Comparison of ENCODE assay signal across 19 cellular contexts in genomic region chr6:134995536-134995935, GRCh38. TPM values are rescaled to one million over a fixed set of nuclear protein-coding genes. Genes with fewer than 3 reads are reported as not detected.
DNase-seq lines count a peak whose midpoint lies in the region; ATAC-seq, FAIRE-seq and TF ChIP-seq lines count a peak whose summit lies in the region.
"Had no signal": no experiment of that assay in that cellular context is flagged by ENCODE, and none has a peak within 500 bp of the region (broad histone marks: within the 10 kb centered on the region; RNA-seq: fewer than 3 reads in every experiment).

No MANE protein-coding gene starts in this region.

- no peaks in the 10 kb centered on the region for H3K9me2 ChIP-seq in GM23338 (ENCODE audit: insufficient read depth)

- H3K27me3 ChIP-seq in HepG2 (ENCODE audit: control insufficient read depth in 1 of 2, insufficient read depth in 2 of 2, low read length in 2 of 2): no peaks in the 10 kb centered on the region
- no peaks in the 10 kb centered on the region for H3K27me3 ChIP-seq in right lobe of liver
- H3K27me3 ChIP-seq in GM23338 (ENCODE audit: insufficient read depth): no peaks in the 10 kb centered on the region

- H3K9me3 Mint-ChIP-seq in GM23338: no peaks in the 10 kb centered on the region
- H3K9me3 Mint-ChIP-seq: CD4-positive, alpha-beta memory T cell had no signal

- POLR2A ChIA-PET in HepG2 (lab: Yijun Ruan, JAX): no interaction called here

- DNase-seq in DMS 273 (lab: John Stamatoyannopoulos, UW; ENCODE audit: unreplicated experiment) (peak; percentile 11), DMS 273 treated with DMSO at 0.1 percent for 48 hours (lab: John Stamatoyannopoulos, UW) (no peak), HepG2 (ENCODE audit: low spot score) (no peak), right lobe of liver (no peak), lung microvascular endothelial cell (ENCODE audit: low read depth in 2 of 2) (peak; percentile 44 to 56), GM23338 (ENCODE audit: low spot score) (no peak)
- DNase-seq: Calu3; CD4-positive, alpha-beta memory T cell; DMS79; GM23248; Karpas-422; MM.1S; NCI-H1092 treated with DMSO at 0.1 percent for 48 hours; NCI-H510A treated with DMSO at 0.1 percent for 48 hours; RPMI8226; SIG-M5 had no signal

- no peaks in the 10 kb centered on the region for H3K27me3 Mint-ChIP-seq in GM23338 (ENCODE audit: insufficient read depth, low read depth, poor library complexity)
- H3K27me3 Mint-ChIP-seq: CD4-positive, alpha-beta memory T cell had no signal

- FAIRE-seq in HepG2 (lab: Jason Lieb, UNC) (peak; percentile 15), colon (lab: Jason Lieb, UNC) (peak; percentile 10)

- H3K36me3 Mint-ChIP-seq in GM23338 (ENCODE audit: low read depth): peaks cover 4% of the 10 kb centered on the region; the same call in 1 of the 3 replicates

- no peak for TF ChIP-seq RAD21 in HepG2 (CRISPR knock-in tag; IDR thresholded peaks at IDR 0.05)

- H3K4me3 Mint-ChIP-seq in GM23338: no peak overlapping the region
- H3K4me3 Mint-ChIP-seq: CD4-positive, alpha-beta memory T cell had no signal

- H3K9me3 ChIP-seq in HepG2 (ENCODE audit: low read length): no peaks in the 10 kb centered on the region
- H3K9me3 ChIP-seq in right lobe of liver: no peaks in the 10 kb centered on the region

- TF ChIP-seq CTCF in HepG2 (CRISPR knock-in tag; IDR thresholded peaks at IDR 0.05) (no peak), right lobe of liver (IDR thresholded peaks at IDR 0.05) (no peak), GM23338 (conservative IDR thresholded peaks at IDR 0.05; ENCODE audit: low read depth in 2 of 2) (no peak)

- H3F3A ChIP-seq in GM23338 (replicated peaks; ENCODE audit: low read depth): no peaks in the 10 kb centered on the region

- H3K79me2 ChIP-seq in HepG2 (ENCODE audit: insufficient read depth, low read length) (no peaks in the 10 kb centered on the region), GM23338 (replicated peaks; ENCODE audit: insufficient read depth) (no peaks in the 10 kb centered on the region)

- H3K36me3 ChIP-seq in HepG2 (replicated peaks in 1 of 2; ENCODE audit: control insufficient read depth in 1 of 2, insufficient read depth in 2 of 2, low read length in 2 of 2): peaks cover 6 to 32% of the 10 kb centered on the region in 2 experiments
- H3K36me3 ChIP-seq in right lobe of liver: peaks cover 0 to 29% (median 2%) of the 10 kb centered on the region in 4 donors
- H3K36me3 ChIP-seq in GM23338 (ENCODE audit: insufficient read depth): peaks cover 9% of the 10 kb centered on the region

- CTCF ChIA-PET in HepG2 (lab: Yijun Ruan, JAX; ENCODE audit: low intra/inter-chr PET ratio, low total read pairs): no interaction called here

- BruUV-seq in HepG2 (replicated peaks; lab: Mats Ljungman, UMichigan): TSS peak; percentile 22

- 95% methylated on average over 1 of the region's 1 CpG for WGBS in HepG2 (ENCODE audit: low lambda C conversion rate)
- WGBS in right lobe of liver (ENCODE audit: insufficient coverage, low coverage, low lambda C conversion rate, missing lambda C conversion rate): 91% methylated on average over 1 of the region's 1 CpG

- H3K27ac ChIP-seq in HepG2 (ENCODE audit: extremely low read length, insufficient read depth, low read length) (no peak overlapping the region), right lobe of liver (no peak overlapping the region), GM23338 (ENCODE audit: low read depth) (no peak overlapping the region)
- H3K27ac ChIP-seq: 22Rv1, GM23248 had no signal

- TF ChIP-seq EP300 in HepG2 (IDR thresholded peaks at IDR 0.05; ENCODE audit: low read depth in 2 of 2, low read length in 2 of 2) (no peak), HepG2 (CRISPR knock-in tag; IDR thresholded peaks at IDR 0.05; ENCODE audit: borderline replicate concordance) (no peak)

- H3K4me2 ChIP-seq in HepG2 (ENCODE audit: low read depth, low read length): no peak overlapping the region
- no peak overlapping the region for H3K4me2 ChIP-seq in GM23338

- intact Hi-C loops in HepG2 (cut with micrococcal nuclease; ENCODE audit: unreplicated experiment): no loop called here
- intact Hi-C loops in right lobe of liver (cut with DNase I): no loop called here

- in situ Hi-C loops in HepG2 (cut with HindIII; ENCODE audit: extremely low pct_ligation_motif_present, low pct_unique_long_range_greater_than_20kb): no loop called here

- H3K9ac ChIP-seq in HepG2 (ENCODE audit: insufficient read depth, low read depth, low read length): no peak overlapping the region
- H3K9ac ChIP-seq: GM23248 had no signal

- ATAC-seq in HepG2 (no peak), right lobe of liver (no peak), HG02870 (IDR thresholded peaks at IDR 0.05; ENCODE audit: unreplicated experiment) (no peak), GM23338 (no peak)

- H3K4me1 ChIP-seq in HepG2 (ENCODE audit: insufficient read depth, low read length): no peaks in the 10 kb centered on the region
- H3K4me1 ChIP-seq in right lobe of liver: no peaks in the 10 kb centered on the region
- 0 out of 2 replicates have a peak, but pooled peaks cover 6% of the 10 kb centered on the region for H3K4me1 ChIP-seq in GM23338 (ENCODE audit: insufficient read depth)

- no peak overlapping the region for H2AFZ ChIP-seq in HepG2 (ENCODE audit: low read length)
- H2AFZ ChIP-seq in GM23338: no peak overlapping the region
- H2AFZ ChIP-seq: GM23248 had no signal

- H3K4me3 ChIP-seq in HepG2 (replicated peaks in 1 of 3; ENCODE audit: insufficient read depth in 1 of 3, low read depth in 2 of 3, low read length in 3 of 3): no peak overlapping the region
- no peak overlapping the region for H3K4me3 ChIP-seq in right lobe of liver
- no peak overlapping the region for H3K4me3 ChIP-seq in GM23338
- H3K4me3 ChIP-seq: GM23248 had no signal

- no peaks in the 10 kb centered on the region for H4K20me1 ChIP-seq in HepG2 (ENCODE audit: insufficient read depth, low read length)
- H4K20me1 ChIP-seq in GM23338 (replicated peaks; ENCODE audit: insufficient read depth): no peaks in the 10 kb centered on the region

- H3K4me1 Mint-ChIP-seq in GM23338: peaks cover 9% of the 10 kb centered on the region; the same call in 2 of the 3 replicates

- TF ChIP-seq POLR2A in HepG2 (IDR thresholded peaks at IDR 0.05; ENCODE audit: insufficient read depth in 1 of 2, low read depth in 2 of 2, low read length in 2 of 2): no peak
- TF ChIP-seq POLR2A in right lobe of liver (IDR thresholded peaks at IDR 0.05): no peak

- H3K27ac Mint-ChIP-seq in GM23338: no peak overlapping the region

RNA-seq across cellular contexts. Expression of gene ALDH8A1, which starts 45.6 kb away (rescaled TPM):
- total RNA-seq in HepG2 (2016; rRNA removed; fragmentation: Illumina TruSeq; extraction: Trizol) (3.4 and 3.6 TPM in 2 replicates), right lobe of liver (100 to 1,000 TPM in 4 of 6 experiments, 10 to 100 TPM in 2; 91.4 to 175 (median 166) TPM), lung microvascular endothelial cell (0.20 and 0.44 TPM in 2 replicates)
- 0.20 and 0.26 TPM in 2 replicates for total RNA-seq in HepG2 (2016; cell fraction: cytosol; rRNA removed; fragmentation: Illumina TruSeq; extraction: Trizol; ENCODE audit: low read depth)
- total RNA-seq in HepG2 (2016; cell fraction: insoluble cytoplasmic fraction; rRNA removed; fragmentation: Illumina TruSeq; extraction: Trizol): 2.7 and 3.0 TPM in 2 replicates
- 0.71 and 1.0 TPM in 2 replicates for total RNA-seq in HepG2 (2016; cell fraction: membrane; rRNA removed; fragmentation: Illumina TruSeq; extraction: Trizol)
- total RNA-seq in HepG2 (2016; cell fraction: nucleus; rRNA removed; fragmentation: Illumina TruSeq; extraction: Trizol): 1.1 and 1.6 TPM in 2 replicates
- polyA plus RNA-seq in HepG2 (2011; rRNA removed) (0.68 and 1.1 TPM in 2 replicates), GM23338 (2016; fragmentation: Nextera tagmentation; extraction: Ambion mirVana) (0.12 TPM in 1 of 2 replicates, not detected in the other)
- polyA plus RNA-seq in HepG2 (2011; cell fraction: cytosol; rRNA removed): 0.32 and 0.96 TPM in 2 replicates
- 1.5 and 2.1 TPM in 2 replicates for polyA plus RNA-seq in HepG2 (2011; cell fraction: nucleus; rRNA removed)
- polyA plus RNA-seq in HepG2 (2012): 0.41 and 0.99 TPM in 2 replicates
- polyA plus RNA-seq in HepG2 (2016; cell fraction: cytosol; fragmentation: Illumina TruSeq; extraction: Trizol; ENCODE audit: low read depth): 0.14 and 0.19 TPM in 2 replicates
- polyA plus RNA-seq in HepG2 (2016; cell fraction: insoluble cytoplasmic fraction; fragmentation: Illumina TruSeq; extraction: Trizol; ENCODE audit: low read depth): 3.2 and 3.4 TPM in 2 replicates
- polyA plus RNA-seq in HepG2 (2016; cell fraction: membrane; fragmentation: Illumina TruSeq; extraction: Trizol; ENCODE audit: low read depth): 0.30 and 0.39 TPM in 2 replicates
- polyA plus RNA-seq in HepG2 (2016; cell fraction: nucleus; fragmentation: Illumina TruSeq; extraction: Trizol; ENCODE audit: insufficient read depth, low read depth): 1.4 and 1.6 TPM in 2 replicates
- 0.40 and 0.68 TPM in 2 replicates for polyA minus RNA-seq in HepG2 (2011; rRNA and poly(A)+ RNA removed; ENCODE audit: low replicate concordance)
- 0.40 TPM in 1 of 2 replicates, not detected in the other for polyA minus RNA-seq in HepG2 (2011; cell fraction: cytosol; rRNA and poly(A)+ RNA removed)
- 3.6 and 3.7 TPM in 2 replicates for polyA minus RNA-seq in HepG2 (2011; cell fraction: nucleus; rRNA and poly(A)+ RNA removed)
- not detected in 2 replicates for total RNA-seq in GM23338 (2014; rRNA removed; shearing (Covaris generic))
- total RNA-seq: GM23248 had no signal
- polyA plus RNA-seq: CD4-positive, alpha-beta memory T cell; GM23248 had no signal

RNA-seq across cellular contexts. Expression of gene HBS1L, which starts 59.1 kb away (rescaled TPM):
- total RNA-seq in HepG2 (2016; rRNA removed; fragmentation: Illumina TruSeq; extraction: Trizol) (138 and 222 TPM in 2 replicates), right lobe of liver (10 to 100 TPM; 31.8 to 47.2 (median 37.1) TPM), lung microvascular endothelial cell (60.8 and 74.8 TPM in 2 replicates)
- total RNA-seq in HepG2 (2016; cell fraction: cytosol; rRNA removed; fragmentation: Illumina TruSeq; extraction: Trizol; ENCODE audit: low read depth): 36.1 and 37.3 TPM in 2 replicates
- total RNA-seq in HepG2 (2016; cell fraction: insoluble cytoplasmic fraction; rRNA removed; fragmentation: Illumina TruSeq; extraction: Trizol): 138 and 235 TPM in 2 replicates
- 62.1 and 65.5 TPM in 2 replicates for total RNA-seq in HepG2 (2016; cell fraction: membrane; rRNA removed; fragmentation: Illumina TruSeq; extraction: Trizol)
- 87.5 and 92.8 TPM in 2 replicates for total RNA-seq in HepG2 (2016; cell fraction: nucleus; rRNA removed; fragmentation: Illumina TruSeq; extraction: Trizol)
- polyA plus RNA-seq in HepG2 (2011; rRNA removed) (33.6 and 44.1 TPM in 2 replicates), GM23338 (2016; fragmentation: Nextera tagmentation; extraction: Ambion mirVana) (53.5 and 59.9 TPM in 2 replicates)
- 19.1 and 28.9 TPM in 2 replicates for polyA plus RNA-seq in HepG2 (2011; cell fraction: cytosol; rRNA removed)
- 13.8 and 19.0 TPM in 2 replicates for polyA plus RNA-seq in HepG2 (2011; cell fraction: nucleus; rRNA removed)
- 54.5 and 55.2 TPM in 2 replicates for polyA plus RNA-seq in HepG2 (2012)
- 6.9 and 8.3 TPM in 2 replicates for polyA plus RNA-seq in HepG2 (2016; cell fraction: cytosol; fragmentation: Illumina TruSeq; extraction: Trizol; ENCODE audit: low read depth)
- 137 and 159 TPM in 2 replicates for polyA plus RNA-seq in HepG2 (2016; cell fraction: insoluble cytoplasmic fraction; fragmentation: Illumina TruSeq; extraction: Trizol; ENCODE audit: low read depth)
- polyA plus RNA-seq in HepG2 (2016; cell fraction: membrane; fragmentation: Illumina TruSeq; extraction: Trizol; ENCODE audit: low read depth): 19.7 and 20.8 TPM in 2 replicates
- 54.7 and 61.1 TPM in 2 replicates for polyA plus RNA-seq in HepG2 (2016; cell fraction: nucleus; fragmentation: Illumina TruSeq; extraction: Trizol; ENCODE audit: insufficient read depth, low read depth)
- 30.9 and 38.9 TPM in 2 replicates for polyA minus RNA-seq in HepG2 (2011; rRNA and poly(A)+ RNA removed; ENCODE audit: low replicate concordance)
- 39.6 and 42.2 TPM in 2 replicates for polyA minus RNA-seq in HepG2 (2011; cell fraction: cytosol; rRNA and poly(A)+ RNA removed)
- polyA minus RNA-seq in HepG2 (2011; cell fraction: nucleus; rRNA and poly(A)+ RNA removed): 115 and 120 TPM in 2 replicates
- 87.5 and 94.1 TPM in 2 replicates for total RNA-seq in GM23338 (2014; rRNA removed; shearing (Covaris generic))

Comparison
In these comparisons a context has a peak if more than half of its experiments do, and no peak if none do; other contexts are left out.
1. DNase-seq: peak in DMS 273 (single experiment) and lung microvascular endothelial cell (2 of 2); none in DMS 273 treated with DMSO at 0.1 percent for 48 hours (single experiment), HepG2 (single experiment), right lobe of liver (0 of 3) and GM23338 (single experiment).
2. RNA of gene ALDH8A1, which starts 45.6 kb away (total RNA-seq): 91.4 to 175 TPM in right lobe of liver; 0.20 to 3.6 TPM in HepG2, 0.20 to 0.44 TPM in lung microvascular endothelial cell and not detected in GM23338; every median in the first group is over 10 times any median in the second.